Comparison of ENCODE assay signal across 8 cellular contexts in genomic region chr22:35312198-35313059, GRCh38. TPM values are rescaled to one million over a fixed set of nuclear protein-coding genes. Genes with fewer than 3 reads are reported as not detected.
A peak's percentile ranks its signal among the peaks of the same experiment; 100 is the strongest.
DNase-seq lines count a peak whose midpoint lies in the region; TF ChIP-seq lines count a peak whose summit lies in the region.

No MANE protein-coding gene starts in this region.

- no peaks in the 10 kb centered on the region for H3K9me3 ChIP-seq in mesodermal cell (ENCODE audit: control insufficient read depth, low read length)

- no peaks in the 10 kb centered on the region for H3K9me3 Mint-ChIP-seq in IgD-negative memory B cell

- H3K4me1 Mint-ChIP-seq in IgD-negative memory B cell: peaks cover 35 to 39% (median 37%) of the 10 kb centered on the region in 3 donors

- in situ Hi-C loops in brain microvascular endothelial cell (cut with HindIII; ENCODE audit: low pct_ligation_motif_present, low sequenced_read_pairs) (no loop called here), GM13977 (cut with MboI; ENCODE audit: low pct_unique_long_range_greater_than_20kb, low sequenced_read_pairs, unreplicated experiment) (no loop called here)

- 91 to 93% methylated on average over 11 of the region's 13 CpGs for WGBS in mesodermal cell (ENCODE audit: insufficient coverage in 2 of 2), 2 experiments

- DNase-seq in AG09309 (ENCODE audit: low read depth) (peak; percentile 41), brain microvascular endothelial cell (peak; percentile 72), GM13977 (ENCODE audit: low spot score) (no peak), middle frontal gyrus (ENCODE audit: extremely low spot score, low spot score) (no peak), NCI-H524 treated with DMSO at 0.1 percent for 48 hours (lab: John Stamatoyannopoulos, UW) (no peak), islet precursor cell (no peak)

- H3K36me3 ChIP-seq in brain microvascular endothelial cell (replicated peaks): no peaks in the 10 kb centered on the region
- H3K36me3 ChIP-seq in mesodermal cell (ENCODE audit: control insufficient read depth, insufficient read depth, low read length): no peaks in the 10 kb centered on the region

- H3K27me3 Mint-ChIP-seq in IgD-negative memory B cell: no peaks in the 10 kb centered on the region

- H3K27me3 ChIP-seq in brain microvascular endothelial cell (replicated peaks): no peaks in the 10 kb centered on the region

- H3K27ac Mint-ChIP-seq in IgD-negative memory B cell: peak overlapping the region in 2 of 3 donors; percentile 1 to 60

- peaks cover 20% of the 10 kb centered on the region for H3K4me1 ChIP-seq in mesodermal cell (ENCODE audit: control insufficient read depth, insufficient read depth, low read length, poor library complexity, severe bottlenecking)

- H3K4me3 ChIP-seq in AG09309 (ENCODE audit: control insufficient read depth, low read depth, low read length): no peak overlapping the region
- H3K4me3 ChIP-seq in brain microvascular endothelial cell (ENCODE audit: low read depth, low read length): no peak overlapping the region
- no peak overlapping the region for H3K4me3 ChIP-seq in mesodermal cell (ENCODE audit: extremely low read depth, insufficient read depth, low read length, poor library complexity, severe bottlenecking)

- peaks cover 4% of the 10 kb centered on the region for H3K36me3 Mint-ChIP-seq in IgD-negative memory B cell

- H3K27ac ChIP-seq in brain microvascular endothelial cell (peak overlapping the region; percentile 72), mesodermal cell (ENCODE audit: low read depth, low read length, severe bottlenecking) (peak overlapping the region; percentile 16)

- TF ChIP-seq CTCF in AG09309 (IDR thresholded peaks at IDR 0.05; ENCODE audit: control insufficient read depth, insufficient read depth, low read depth, low read length, missing control alignments) (no peak), brain microvascular endothelial cell (IDR thresholded peaks at IDR 0.05; ENCODE audit: low read depth, low read length, missing control alignments) (no peak), GM13977 (IDR thresholded peaks at IDR 0.05; ENCODE audit: extremely low read depth, insufficient read depth, missing control alignments) (no peak)

- peak overlapping the region in 1 of 4 donors; percentile 25 for H3K4me3 Mint-ChIP-seq in IgD-negative memory B cell

RNA-seq across cellular contexts. Expression of gene TOM1, which starts 12.7 kb away (rescaled TPM):
- 23.1 TPM for polyA plus RNA-seq in IgD-negative memory B cell
- polyA plus RNA-seq in mesodermal cell (2013, experiment 1 of 2): 21.8 TPM
- polyA plus RNA-seq in mesodermal cell (2013, experiment 2 of 2): 21.7 TPM

RNA-seq across cellular contexts. Expression of gene HMGXB4, which starts 55.1 kb away (rescaled TPM):
- polyA plus RNA-seq in IgD-negative memory B cell: 9.1 TPM
- polyA plus RNA-seq in mesodermal cell (2013, experiment 1 of 2): 45.3 TPM
- polyA plus RNA-seq in mesodermal cell (2013, experiment 2 of 2): 42.5 TPM

Comparison
In these comparisons a context has a peak if more than half of its experiments do, and no peak if none do; other contexts are left out.
1. DNase-seq: peak in AG09309 (single experiment) and brain microvascular endothelial cell (single experiment); none in GM13977 (single experiment), middle frontal gyrus (single experiment), NCI-H524 treated with DMSO at 0.1 percent for 48 hours (single experiment) and islet precursor cell (single experiment).